Comparison of ENCODE assay signal across 14 cellular contexts in genomic region chr5:116970318-116970717, GRCh38.
DNase-seq lines count a peak whose midpoint lies in the region; ATAC-seq and TF ChIP-seq lines count a peak whose summit lies in the region.
"Had no signal": no experiment of that assay in that cellular context is flagged by ENCODE, and none has a peak within 500 bp of the region (broad histone marks: within the 10 kb centered on the region; RNA-seq: fewer than 3 reads in every experiment).

No MANE protein-coding gene starts in this region.

- H3K36me3 ChIP-seq in tibial nerve = no peaks in the 10 kb centered on the region

- no peak for TF ChIP-seq EP300 in tibial nerve (IDR thresholded peaks at IDR 0.05)

- DNase-seq in DMS79 (lab: John Stamatoyannopoulos, UW) (peak; percentile 5), NCI-H1694 treated with DMSO at 0.1 percent for 48 hours (lab: John Stamatoyannopoulos, UW) (peak; percentile 76), RPMI8226 (peak; percentile 73), glomerular visceral epithelial cell (ENCODE audit: extremely low spot score) (peak; percentile 27), tibial nerve (ENCODE audit: low spot score in 2 of 2) (no peak), NCI-H1436 (lab: John Stamatoyannopoulos, UW) (no peak)
- DNase-seq in activated effector memory CD4-positive, alpha-beta T cell treated with Interleukin-2 at 50 U/mL for 16 hours = no peak
- DNase-seq: activated CD8-positive, alpha-beta T cell treated with anti-CD3 and anti-CD28 coated beads, Interleukin-2, amount 10 ng/mL, durations not matched to agents 7 days and 5 days; activated naive CD4-positive, alpha-beta T cell treated with anti-CD3 and anti-CD28 coated beads for 36 hours; central memory CD4-positive, alpha-beta T cell; HFFc6; NCI-H1930 had no signal

- TF ChIP-seq CTCF in tibial nerve (IDR thresholded peaks at IDR 0.05) = no peak

- no peak for ATAC-seq in HG03354 (IDR thresholded peaks at IDR 0.05; ENCODE audit: poor library complexity, severe bottlenecking, unreplicated experiment)
- ATAC-seq: activated CD8-positive, alpha-beta T cell treated with anti-CD3 and anti-CD28 coated beads, Interleukin-2, amount 10 ng/mL, durations not matched to agents 7 days and 5 days had no signal

- no peak overlapping the region for H3K4me3 ChIP-seq in tibial nerve
- H3K4me3 ChIP-seq: skin epidermis had no signal

- no peak overlapping the region for H3K27ac ChIP-seq in tibial nerve
- H3K27ac ChIP-seq: skin epidermis had no signal

- no peak for TF ChIP-seq POLR2A in tibial nerve (IDR thresholded peaks at IDR 0.05)

- H3K27me3 ChIP-seq in tibial nerve = no peaks in the 10 kb centered on the region

- WGBS in tibial nerve, 2 donors = 67 to 79% methylated on average over 2 of the region's 2 CpGs

- H3K9me3 ChIP-seq in tibial nerve = peaks cover 0 to 6% (median 0%) of the 10 kb centered on the region in 4 donors

- no peaks in the 10 kb centered on the region for H3K4me1 ChIP-seq in tibial nerve

Comparison
In these comparisons a context has a peak if more than half of its experiments do, and no peak if none do; other contexts are left out.
1. DNase-seq: peak in DMS79 (single experiment), NCI-H1694 treated with DMSO at 0.1 percent for 48 hours (single experiment), RPMI8226 (single experiment) and glomerular visceral epithelial cell (single experiment); none in tibial nerve (0 of 2), NCI-H1436 (single experiment) and activated effector memory CD4-positive, alpha-beta T cell treated with Interleukin-2 at 50 U/mL for 16 hours (single experiment).